Comparison of ENCODE assay signal across 1 cellular context in genomic region chr19:7919681-7920519, GRCh38.
TF ChIP-seq lines count a peak whose summit lies in the region.

A gene with protein sequence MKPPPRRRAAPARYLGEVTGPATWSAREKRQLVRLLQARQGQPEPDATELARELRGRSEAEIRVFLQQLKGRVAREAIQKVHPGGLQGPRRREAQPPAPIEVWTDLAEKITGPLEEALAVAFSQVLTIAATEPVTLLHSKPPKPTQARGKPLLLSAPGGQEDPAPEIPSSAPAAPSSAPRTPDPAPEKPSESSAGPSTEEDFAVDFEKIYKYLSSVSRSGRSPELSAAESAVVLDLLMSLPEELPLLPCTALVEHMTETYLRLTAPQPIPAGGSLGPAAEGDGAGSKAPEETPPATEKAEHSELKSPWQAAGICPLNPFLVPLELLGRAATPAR (plus strand): TSS chr19:7920338. CDS start chr19:7920367, 29 bp downstream.

TF ChIP-seq in HepG2, 621 proteins besides CTCF, POLR2A, EP300 and RAD21 (continued from another document and continues in another):
- no peak for TF ChIP-seq ZBTB49 (CRISPR knock-in tag; IDR thresholded peaks at IDR 0.05; ENCODE audit: borderline replicate concordance)
- TF ChIP-seq ZC3H13 (CRISPR knock-in tag; IDR thresholded peaks at IDR 0.05) = peak; percentile 73; the same call in 1 of the 2 replicates
- TF ChIP-seq ZFP36L2 (CRISPR knock-in tag; IDR thresholded peaks at IDR 0.05) = no peak
- TF ChIP-seq ZNF615 (CRISPR knock-in tag; IDR thresholded peaks at IDR 0.05; ENCODE audit: borderline replicate concordance) = no peak
- TF ChIP-seq, protein P1, sequence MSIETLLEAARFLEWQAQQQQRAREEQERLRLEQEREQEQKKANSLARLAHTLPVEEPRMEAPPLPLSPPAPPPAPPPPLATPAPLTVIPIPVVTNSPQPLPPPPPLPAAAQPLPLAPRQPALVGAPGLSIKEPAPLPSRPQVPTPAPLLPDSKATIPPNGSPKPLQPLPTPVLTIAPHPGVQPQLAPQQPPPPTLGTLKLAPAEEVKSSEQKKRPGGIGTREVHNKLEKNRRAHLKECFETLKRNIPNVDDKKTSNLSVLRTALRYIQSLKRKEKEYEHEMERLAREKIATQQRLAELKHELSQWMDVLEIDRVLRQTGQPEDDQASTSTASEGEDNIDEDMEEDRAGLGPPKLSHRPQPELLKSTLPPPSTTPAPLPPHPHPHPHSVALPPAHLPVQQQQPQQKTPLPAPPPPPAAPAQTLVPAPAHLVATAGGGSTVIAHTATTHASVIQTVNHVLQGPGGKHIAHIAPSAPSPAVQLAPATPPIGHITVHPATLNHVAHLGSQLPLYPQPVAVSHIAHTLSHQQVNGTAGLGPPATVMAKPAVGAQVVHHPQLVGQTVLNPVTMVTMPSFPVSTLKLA (IDR thresholded peaks at IDR 0.05) = peak; percentile 9; the same call in 1 of the 2 replicates
- TF ChIP-seq ZBTB3 (CRISPR knock-in tag; IDR thresholded peaks at IDR 0.05; ENCODE audit: borderline replicate concordance, low read depth) = no peak; the same call in 1 of the 2 replicates
- TF ChIP-seq, protein P2, sequence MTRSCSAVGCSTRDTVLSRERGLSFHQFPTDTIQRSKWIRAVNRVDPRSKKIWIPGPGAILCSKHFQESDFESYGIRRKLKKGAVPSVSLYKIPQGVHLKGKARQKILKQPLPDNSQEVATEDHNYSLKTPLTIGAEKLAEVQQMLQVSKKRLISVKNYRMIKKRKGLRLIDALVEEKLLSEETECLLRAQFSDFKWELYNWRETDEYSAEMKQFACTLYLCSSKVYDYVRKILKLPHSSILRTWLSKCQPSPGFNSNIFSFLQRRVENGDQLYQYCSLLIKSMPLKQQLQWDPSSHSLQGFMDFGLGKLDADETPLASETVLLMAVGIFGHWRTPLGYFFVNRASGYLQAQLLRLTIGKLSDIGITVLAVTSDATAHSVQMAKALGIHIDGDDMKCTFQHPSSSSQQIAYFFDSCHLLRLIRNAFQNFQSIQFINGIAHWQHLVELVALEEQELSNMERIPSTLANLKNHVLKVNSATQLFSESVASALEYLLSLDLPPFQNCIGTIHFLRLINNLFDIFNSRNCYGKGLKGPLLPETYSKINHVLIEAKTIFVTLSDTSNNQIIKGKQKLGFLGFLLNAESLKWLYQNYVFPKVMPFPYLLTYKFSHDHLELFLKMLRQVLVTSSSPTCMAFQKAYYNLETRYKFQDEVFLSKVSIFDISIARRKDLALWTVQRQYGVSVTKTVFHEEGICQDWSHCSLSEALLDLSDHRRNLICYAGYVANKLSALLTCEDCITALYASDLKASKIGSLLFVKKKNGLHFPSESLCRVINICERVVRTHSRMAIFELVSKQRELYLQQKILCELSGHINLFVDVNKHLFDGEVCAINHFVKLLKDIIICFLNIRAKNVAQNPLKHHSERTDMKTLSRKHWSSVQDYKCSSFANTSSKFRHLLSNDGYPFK (CRISPR knock-in tag; IDR thresholded peaks at IDR 0.05; ENCODE audit: borderline replicate concordance) = peak; percentile 92; the same call in 1 of the 2 replicates
- TF ChIP-seq ZNF503 (CRISPR knock-in tag; IDR thresholded peaks at IDR 0.05) = peak; percentile 68; the same call in 1 of the 2 replicates
- no peak for TF ChIP-seq RBM39 (IDR thresholded peaks at IDR 0.05; ENCODE audit: low read depth, low read length, poor library complexity, severe bottlenecking)
- TF ChIP-seq ZNF788 (CRISPR knock-in tag; IDR thresholded peaks at IDR 0.05; ENCODE audit: borderline replicate concordance) = peak; percentile 50
- TF ChIP-seq, protein P3, sequence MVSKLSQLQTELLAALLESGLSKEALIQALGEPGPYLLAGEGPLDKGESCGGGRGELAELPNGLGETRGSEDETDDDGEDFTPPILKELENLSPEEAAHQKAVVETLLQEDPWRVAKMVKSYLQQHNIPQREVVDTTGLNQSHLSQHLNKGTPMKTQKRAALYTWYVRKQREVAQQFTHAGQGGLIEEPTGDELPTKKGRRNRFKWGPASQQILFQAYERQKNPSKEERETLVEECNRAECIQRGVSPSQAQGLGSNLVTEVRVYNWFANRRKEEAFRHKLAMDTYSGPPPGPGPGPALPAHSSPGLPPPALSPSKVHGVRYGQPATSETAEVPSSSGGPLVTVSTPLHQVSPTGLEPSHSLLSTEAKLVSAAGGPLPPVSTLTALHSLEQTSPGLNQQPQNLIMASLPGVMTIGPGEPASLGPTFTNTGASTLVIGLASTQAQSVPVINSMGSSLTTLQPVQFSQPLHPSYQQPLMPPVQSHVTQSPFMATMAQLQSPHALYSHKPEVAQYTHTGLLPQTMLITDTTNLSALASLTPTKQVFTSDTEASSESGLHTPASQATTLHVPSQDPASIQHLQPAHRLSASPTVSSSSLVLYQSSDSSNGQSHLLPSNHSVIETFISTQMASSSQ (IDR thresholded peaks at IDR 0.05; ENCODE audit: low read depth) = no peak
- TF ChIP-seq, protein P3 (CRISPR knock-in tag; IDR thresholded peaks at IDR 0.05; ENCODE audit: borderline replicate concordance) = peak; percentile 49; the same call in 1 of the 2 replicates
- no peak for TF ChIP-seq ZNF10 (CRISPR knock-in tag; IDR thresholded peaks at IDR 0.05; ENCODE audit: borderline replicate concordance, low read depth)
- TF ChIP-seq ZNF780A (CRISPR knock-in tag; IDR thresholded peaks at IDR 0.05) = no peak
- TF ChIP-seq, protein P4, sequence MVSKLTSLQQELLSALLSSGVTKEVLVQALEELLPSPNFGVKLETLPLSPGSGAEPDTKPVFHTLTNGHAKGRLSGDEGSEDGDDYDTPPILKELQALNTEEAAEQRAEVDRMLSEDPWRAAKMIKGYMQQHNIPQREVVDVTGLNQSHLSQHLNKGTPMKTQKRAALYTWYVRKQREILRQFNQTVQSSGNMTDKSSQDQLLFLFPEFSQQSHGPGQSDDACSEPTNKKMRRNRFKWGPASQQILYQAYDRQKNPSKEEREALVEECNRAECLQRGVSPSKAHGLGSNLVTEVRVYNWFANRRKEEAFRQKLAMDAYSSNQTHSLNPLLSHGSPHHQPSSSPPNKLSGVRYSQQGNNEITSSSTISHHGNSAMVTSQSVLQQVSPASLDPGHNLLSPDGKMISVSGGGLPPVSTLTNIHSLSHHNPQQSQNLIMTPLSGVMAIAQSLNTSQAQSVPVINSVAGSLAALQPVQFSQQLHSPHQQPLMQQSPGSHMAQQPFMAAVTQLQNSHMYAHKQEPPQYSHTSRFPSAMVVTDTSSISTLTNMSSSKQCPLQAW (CRISPR knock-in tag; IDR thresholded peaks at IDR 0.05) = peak; percentile 78; the same call in 1 of the 2 replicates
- no peak for TF ChIP-seq ATAD3A (CRISPR knock-in tag; IDR thresholded peaks at IDR 0.05)
- TF ChIP-seq XRCC5 (optimal IDR thresholded peaks at IDR 0.05; ENCODE audit: low read length) = peak; percentile 76
- TF ChIP-seq, protein P5, sequence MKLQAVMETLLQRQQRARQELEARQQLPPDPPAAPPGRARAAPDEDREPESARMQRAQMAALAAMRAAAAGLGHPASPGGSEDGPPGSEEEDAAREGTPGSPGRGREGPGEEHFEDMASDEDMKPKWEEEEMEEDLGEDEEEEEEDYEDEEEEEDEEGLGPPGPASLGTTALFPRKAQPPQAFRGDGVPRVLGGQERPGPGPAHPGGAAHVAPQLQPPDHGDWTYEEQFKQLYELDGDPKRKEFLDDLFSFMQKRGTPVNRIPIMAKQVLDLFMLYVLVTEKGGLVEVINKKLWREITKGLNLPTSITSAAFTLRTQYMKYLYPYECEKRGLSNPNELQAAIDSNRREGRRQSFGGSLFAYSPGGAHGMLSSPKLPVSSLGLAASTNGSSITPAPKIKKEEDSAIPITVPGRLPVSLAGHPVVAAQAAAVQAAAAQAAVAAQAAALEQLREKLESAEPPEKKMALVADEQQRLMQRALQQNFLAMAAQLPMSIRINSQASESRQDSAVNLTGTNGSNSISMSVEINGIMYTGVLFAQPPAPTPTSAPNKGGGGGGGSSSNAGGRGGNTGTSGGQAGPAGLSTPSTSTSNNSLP (IDR thresholded peaks at IDR 0.05; ENCODE audit: low read depth, low read length) = 0 out of 2 replicates have a peak, but pooled peaks have one; percentile 15
- TF ChIP-seq ONECUT2 (CRISPR knock-in tag; IDR thresholded peaks at IDR 0.05) = no peak
- no peak for TF ChIP-seq EED (CRISPR knock-in tag; IDR thresholded peaks at IDR 0.05)
- TF ChIP-seq ZNF607 (CRISPR knock-in tag; IDR thresholded peaks at IDR 0.05; ENCODE audit: borderline replicate concordance) = peak; percentile 47; the same call in 1 of the 2 replicates
- no peak for TF ChIP-seq PRDM10 (CRISPR knock-in tag; IDR thresholded peaks at IDR 0.05; ENCODE audit: low read depth)
- 0 out of 2 replicates have a peak, but pooled peaks have one; percentile 45 for TF ChIP-seq ZNF747 (CRISPR knock-in tag; IDR thresholded peaks at IDR 0.05; ENCODE audit: borderline replicate concordance)
- peak; percentile 52; the same call in 1 of the 2 replicates for TF ChIP-seq CREM (IDR thresholded peaks at IDR 0.05)
- no peak for TF ChIP-seq CREM (CRISPR knock-in tag; IDR thresholded peaks at IDR 0.05)
- TF ChIP-seq SRY (CRISPR knock-in tag; IDR thresholded peaks at IDR 0.05) = no peak
- no peak for TF ChIP-seq ZFAT (CRISPR knock-in tag; conservative IDR thresholded peaks at IDR 0.05)
